In the genomic region with DNA sequence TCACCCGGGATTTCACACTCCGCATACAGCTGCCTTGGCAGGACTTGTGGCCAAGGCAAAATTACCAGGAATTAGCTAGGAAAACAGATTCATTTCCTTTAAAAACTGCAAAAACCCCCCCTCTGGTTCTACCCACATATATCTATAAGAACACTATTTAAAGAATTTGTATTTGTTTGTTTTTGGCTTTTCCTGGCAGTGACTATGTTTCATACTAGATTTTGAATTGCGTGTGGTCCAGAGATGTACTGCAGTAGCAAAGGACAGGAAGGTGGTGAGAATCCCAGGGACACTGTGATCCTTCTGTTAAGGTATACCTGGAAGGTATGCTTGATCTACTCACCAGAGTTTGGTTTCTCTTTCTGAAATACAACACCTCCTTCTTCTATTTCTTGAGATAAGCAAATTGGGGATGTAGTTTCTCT, we compare ENCODE assay signal across 21 cellular contexts.
A peak's percentile ranks its signal among the peaks of the same experiment; 100 is the strongest.
DNase-seq lines count a peak whose midpoint lies in the region; ATAC-seq and TF ChIP-seq lines count a peak whose summit lies in the region.
"Had no signal": no experiment of that assay in that cellular context is flagged by ENCODE, and none has a peak within 500 bp of the region (broad histone marks: within the 10 kb centered on the region; RNA-seq: fewer than 3 reads in every experiment).

No MANE protein-coding gene starts in this region.

- H3K9me3 ChIP-seq in gastroesophageal sphincter (peaks cover 0 to 5% (median 0%) of the 10 kb centered on the region in 3 donors), mesodermal cell (ENCODE audit: control insufficient read depth, low read length) (peaks cover 12% of the 10 kb centered on the region)
- H3K9me3 ChIP-seq: BE2C, left lung, upper lobe of right lung had no signal

- peaks cover 0 to 23% (median 0%) of the 10 kb centered on the region in 3 donors for H3K4me1 ChIP-seq in gastroesophageal sphincter
- H3K4me1 ChIP-seq in mesodermal cell (ENCODE audit: control insufficient read depth, insufficient read depth, low read length, poor library complexity, severe bottlenecking): peaks cover 20% of the 10 kb centered on the region
- H3K4me1 ChIP-seq: BE2C had no signal

- no peak for TF ChIP-seq POLR2A in gastroesophageal sphincter (IDR thresholded peaks at IDR 0.05)

- TF ChIP-seq EP300 in gastroesophageal sphincter (IDR thresholded peaks at IDR 0.05): no peak

- H3K27ac ChIP-seq in gastroesophageal sphincter (peak overlapping the region in 3 of 4 donors; percentile 12 to 27 (median 24)), mesodermal cell (ENCODE audit: low read depth, low read length, severe bottlenecking) (peak overlapping the region; percentile 86)
- H3K27ac ChIP-seq: upper lobe of right lung had no signal

- POLR2A ChIA-PET in activated CD4-positive, alpha-beta T cell treated with anti-CD3 and anti-CD28 coated beads, Interleukin-2, amount 10 ng/mL, durations not matched to agents 7 days and 5 days (lab: Charles Lee): no interaction called here

- H3K4me3 ChIP-seq in gastroesophageal sphincter: no peak overlapping the region
- H3K4me3 ChIP-seq in mesodermal cell (ENCODE audit: extremely low read depth, insufficient read depth, low read length, poor library complexity, severe bottlenecking): no peak overlapping the region
- H3K4me3 ChIP-seq: left lung, upper lobe of right lung had no signal

- intact Hi-C loops in activated CD4-positive, alpha-beta T cell treated with anti-CD3 and anti-CD28 coated beads, Interleukin-2, amount 10 ng/mL, durations not matched to agents 24 days and 14 days (cut with micrococcal nuclease): no loop called here

- H3K9me3 Mint-ChIP-seq in activated CD4-positive, alpha-beta T cell treated with anti-CD3 and anti-CD28 coated beads, Interleukin-2, amount 10 ng/mL, durations not matched to agents 24 days and 14 days: peaks cover 3% of the 10 kb centered on the region
- no peaks in the 10 kb centered on the region for H3K9me3 Mint-ChIP-seq in activated CD4-positive, alpha-beta T cell treated with anti-CD3 and anti-CD28 coated beads, Interleukin-2, amount 10 ng/mL, durations not matched to agents 7 days and 5 days
- H3K9me3 Mint-ChIP-seq in stimulated activated effector memory CD8-positive, alpha-beta T cell treated with anti-CD3 and anti-CD28 coated beads, Interleukin-12 subunit alpha, Interleukin-12 subunit beta, amount 100 ng/mL, for 72 hours: no peaks in the 10 kb centered on the region
- H3K9me3 Mint-ChIP-seq: stimulated activated naive CD8-positive, alpha-beta T cell treated with anti-CD3 and anti-CD28 coated beads, Interleukin-15, amount 100 ng/mL, for 72 hours had no signal

- TF ChIP-seq CTCF in gastroesophageal sphincter (IDR thresholded peaks at IDR 0.05): no peak

- H3K4me1 Mint-ChIP-seq in activated CD4-positive, alpha-beta T cell treated with anti-CD3 and anti-CD28 coated beads, Interleukin-2, amount 10 ng/mL, durations not matched to agents 24 days and 14 days: no peaks in the 10 kb centered on the region
- no peaks in the 10 kb centered on the region for H3K4me1 Mint-ChIP-seq in activated CD4-positive, alpha-beta T cell treated with anti-CD3 and anti-CD28 coated beads, Interleukin-2, amount 10 ng/mL, durations not matched to agents 7 days and 5 days
- H3K4me1 Mint-ChIP-seq in stimulated activated effector memory CD8-positive, alpha-beta T cell treated with anti-CD3 and anti-CD28 coated beads, Interleukin-12 subunit alpha, Interleukin-12 subunit beta, amount 100 ng/mL, for 72 hours: no peaks in the 10 kb centered on the region
- H3K4me1 Mint-ChIP-seq: stimulated activated naive CD8-positive, alpha-beta T cell treated with anti-CD3 and anti-CD28 coated beads, Interleukin-15, amount 100 ng/mL, for 72 hours had no signal

- no peak overlapping the region for H3K27ac Mint-ChIP-seq in activated CD4-positive, alpha-beta T cell treated with anti-CD3 and anti-CD28 coated beads, Interleukin-2, amount 10 ng/mL, durations not matched to agents 24 days and 14 days
- H3K27ac Mint-ChIP-seq in activated CD4-positive, alpha-beta T cell treated with anti-CD3 and anti-CD28 coated beads, Interleukin-2, amount 10 ng/mL, durations not matched to agents 7 days and 5 days: no peak overlapping the region
- no peak overlapping the region for H3K27ac Mint-ChIP-seq in stimulated activated effector memory CD8-positive, alpha-beta T cell treated with anti-CD3 and anti-CD28 coated beads, Interleukin-12 subunit alpha, Interleukin-12 subunit beta, amount 100 ng/mL, for 72 hours
- H3K27ac Mint-ChIP-seq: stimulated activated naive CD8-positive, alpha-beta T cell treated with anti-CD3 and anti-CD28 coated beads, Interleukin-15, amount 100 ng/mL, for 72 hours had no signal

- CTCF ChIA-PET in activated CD4-positive, alpha-beta T cell treated with anti-CD3 and anti-CD28 coated beads, Interleukin-2, amount 10 ng/mL, durations not matched to agents 7 days and 5 days (lab: Charles Lee): no interaction called here

- DNase-seq in activated CD4-positive, alpha-beta T cell treated with anti-CD3 and anti-CD28 coated beads, Interleukin-2, amount 10 ng/mL, durations not matched to agents 24 days and 14 days: peak; percentile 17
- no peak for DNase-seq in activated CD4-positive, alpha-beta T cell treated with anti-CD3 and anti-CD28 coated beads, Interleukin-2, amount 10 ng/mL, durations not matched to agents 7 days and 5 days
- DNase-seq in NCI-H146 (lab: John Stamatoyannopoulos, UW): no peak
- no peak for DNase-seq in NCI-H2227 (lab: John Stamatoyannopoulos, UW; ENCODE audit: unreplicated experiment)
- DNase-seq in stimulated activated effector memory CD8-positive, alpha-beta T cell treated with anti-CD3 and anti-CD28 coated beads, Interleukin-12 subunit alpha, Interleukin-12 subunit beta, amount 100 ng/mL, for 72 hours (ENCODE audit: low spot score in 2 of 2): no peak
- DNase-seq: 8988T; activated effector memory CD4-positive, alpha-beta T cell treated with anti-CD3 and anti-CD28 coated beads, Interleukin-2, amount 50 U/mL, for 16 hours; amniotic stem cell; BE2C; Calu3; Kasumi-1; NCI-H1105 treated with DMSO at 0.1 percent for 48 hours; NCI-H2107; NCI-H510A treated with DMSO at 0.1 percent for 48 hours; SHP77 treated with DMSO at 0.1 percent for 48 hours; stimulated activated naive CD8-positive, alpha-beta T cell treated with anti-CD3 and anti-CD28 coated beads, Interleukin-15, amount 100 ng/mL, for 72 hours had no signal

- H3K36me3 ChIP-seq in gastroesophageal sphincter (no peaks in the 10 kb centered on the region), mesodermal cell (ENCODE audit: control insufficient read depth, insufficient read depth, low read length) (no peaks in the 10 kb centered on the region)
- H3K36me3 ChIP-seq: BE2C, left lung, upper lobe of right lung had no signal

- H3K4me3 Mint-ChIP-seq in activated CD4-positive, alpha-beta T cell treated with anti-CD3 and anti-CD28 coated beads, Interleukin-2, amount 10 ng/mL, durations not matched to agents 24 days and 14 days: no peak overlapping the region
- H3K4me3 Mint-ChIP-seq in activated CD4-positive, alpha-beta T cell treated with anti-CD3 and anti-CD28 coated beads, Interleukin-2, amount 10 ng/mL, durations not matched to agents 7 days and 5 days: no peak overlapping the region
- no peak overlapping the region for H3K4me3 Mint-ChIP-seq in stimulated activated effector memory CD8-positive, alpha-beta T cell treated with anti-CD3 and anti-CD28 coated beads, Interleukin-12 subunit alpha, Interleukin-12 subunit beta, amount 100 ng/mL, for 72 hours
- H3K4me3 Mint-ChIP-seq: stimulated activated naive CD8-positive, alpha-beta T cell treated with anti-CD3 and anti-CD28 coated beads, Interleukin-15, amount 100 ng/mL, for 72 hours had no signal

- ATAC-seq in gastroesophageal sphincter (peak; percentile 13), GM19397 (IDR thresholded peaks at IDR 0.05; ENCODE audit: unreplicated experiment) (no peak)
- no peak for ATAC-seq in stimulated activated effector memory CD8-positive, alpha-beta T cell treated with anti-CD3 and anti-CD28 coated beads, Interleukin-12 subunit alpha, Interleukin-12 subunit beta, amount 100 ng/mL, for 72 hours
- ATAC-seq: stimulated activated naive CD8-positive, alpha-beta T cell treated with anti-CD3 and anti-CD28 coated beads, Interleukin-15, amount 100 ng/mL, for 72 hours had no signal

- H3K27me3 ChIP-seq in gastroesophageal sphincter: no peaks in the 10 kb centered on the region
- H3K27me3 ChIP-seq: BE2C, left lung, upper lobe of right lung had no signal

- no peaks in the 10 kb centered on the region for H3K36me3 Mint-ChIP-seq in activated CD4-positive, alpha-beta T cell treated with anti-CD3 and anti-CD28 coated beads, Interleukin-2, amount 10 ng/mL, durations not matched to agents 24 days and 14 days (ENCODE audit: low read depth)
- H3K36me3 Mint-ChIP-seq in activated CD4-positive, alpha-beta T cell treated with anti-CD3 and anti-CD28 coated beads, Interleukin-2, amount 10 ng/mL, durations not matched to agents 7 days and 5 days (ENCODE audit: low read depth): no peaks in the 10 kb centered on the region
- H3K36me3 Mint-ChIP-seq in stimulated activated effector memory CD8-positive, alpha-beta T cell treated with anti-CD3 and anti-CD28 coated beads, Interleukin-12 subunit alpha, Interleukin-12 subunit beta, amount 100 ng/mL, for 72 hours: no peaks in the 10 kb centered on the region

- H3K27me3 Mint-ChIP-seq in activated CD4-positive, alpha-beta T cell treated with anti-CD3 and anti-CD28 coated beads, Interleukin-2, amount 10 ng/mL, durations not matched to agents 24 days and 14 days: no peaks in the 10 kb centered on the region
- no peaks in the 10 kb centered on the region for H3K27me3 Mint-ChIP-seq in activated CD4-positive, alpha-beta T cell treated with anti-CD3 and anti-CD28 coated beads, Interleukin-2, amount 10 ng/mL, durations not matched to agents 7 days and 5 days
- H3K27me3 Mint-ChIP-seq: stimulated activated naive CD8-positive, alpha-beta T cell treated with anti-CD3 and anti-CD28 coated beads, Interleukin-15, amount 100 ng/mL, for 72 hours had no signal

- 27 to 35% methylated on average over 3 of the region's 3 CpGs for WGBS in gastroesophageal sphincter (ENCODE audit: low coverage in 1 of 2), 2 donors
- 39 to 53% methylated on average over 2 of the region's 3 CpGs for WGBS in mesodermal cell (ENCODE audit: insufficient coverage in 2 of 2), 2 experiments
